In the genomic region with DNA sequence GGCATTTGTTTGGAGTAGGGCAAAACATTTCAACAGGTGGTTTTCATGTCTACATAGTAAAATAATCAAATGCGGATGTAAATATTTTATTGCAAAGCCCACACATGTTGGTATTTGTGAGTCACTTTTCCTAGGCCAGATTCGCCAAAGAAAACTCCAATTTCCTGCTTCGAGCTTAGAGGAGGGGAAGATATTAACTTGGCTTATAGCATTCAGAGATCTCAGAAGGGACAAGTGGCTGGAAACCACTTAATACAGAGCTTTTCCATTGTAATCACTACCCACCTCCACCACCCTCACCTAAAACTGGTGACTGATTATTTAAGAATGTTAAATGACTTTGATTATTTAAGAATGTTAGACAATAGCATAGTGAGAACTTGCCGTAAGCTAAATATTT, we compare ENCODE assay signal across 20 cellular contexts.
DNase-seq lines count a peak whose midpoint lies in the region; ATAC-seq and TF ChIP-seq lines count a peak whose summit lies in the region.
"Had no signal": no experiment of that assay in that cellular context is flagged by ENCODE, and none has a peak within 500 bp of the region (broad histone marks: within the 10 kb centered on the region; RNA-seq: fewer than 3 reads in every experiment).

No MANE protein-coding gene starts in this region.

- no peaks in the 10 kb centered on the region for H3K36me3 ChIP-seq in tibial nerve
- H3K36me3 ChIP-seq: right atrium auricular region, suprapubic skin had no signal

- ATAC-seq in GM21447 (IDR thresholded peaks at IDR 0.05; ENCODE audit: unreplicated experiment) (no peak), GM19455 (IDR thresholded peaks at IDR 0.05; ENCODE audit: unreplicated experiment) (no peak)
- ATAC-seq: activated CD8-positive, alpha-beta memory T cell treated with anti-CD3 and anti-CD28 coated beads, Interleukin-2, amount 10 ng/mL, durations not matched to agents 7 days and 5 days; activated T-helper 17 cell treated with anti-CD3 and anti-CD28 coated beads, Interleukin-2, amount 50 U/mL, for 72 hours; esophagus mucosa had no signal

- TF ChIP-seq EP300 in tibial nerve (IDR thresholded peaks at IDR 0.05), result no peak

- H3K27me3 ChIP-seq in tibial nerve, result no peaks in the 10 kb centered on the region
- H3K27me3 ChIP-seq: right atrium auricular region, suprapubic skin had no signal

- H3K4me1 ChIP-seq in tibial nerve, result peaks cover 0 to 8% (median 0%) of the 10 kb centered on the region in 4 donors
- H3K4me1 ChIP-seq: right atrium auricular region had no signal

- no peak overlapping the region for H3K27ac ChIP-seq in tibial nerve
- H3K27ac ChIP-seq: KMS-11, right atrium auricular region, suprapubic skin had no signal

- WGBS in tibial nerve, 2 donors, result 71% methylated on average over 4 of the region's 4 CpGs

- no peak for TF ChIP-seq POLR2A in tibial nerve (IDR thresholded peaks at IDR 0.05)

- DNase-seq in HPDE6-E6E7 (ENCODE audit: extremely low spot score), result peak; percentile 41
- DNase-seq in astrocyte of the hippocampus (ENCODE audit: low read depth, low spot score), result peak; percentile 6
- DNase-seq in fibroblast of mammary gland (ENCODE audit: low read depth), result peak; percentile 44
- DNase-seq in renal cortical epithelial cell (ENCODE audit: low read depth), result peak; percentile 4
- no peak for DNase-seq in tibial nerve (ENCODE audit: low spot score in 2 of 2)
- no peak for DNase-seq in DMS153 (lab: John Stamatoyannopoulos, UW)
- DNase-seq: activated CD4-positive, alpha-beta T cell treated with anti-CD3 and anti-CD28 coated beads for 48 hours; activated CD8-positive, alpha-beta memory T cell treated with anti-CD3 and anti-CD28 coated beads, Interleukin-2, amount 10 ng/mL, durations not matched to agents 7 days and 5 days; activated naive CD8-positive, alpha-beta T cell treated with anti-CD3 and anti-CD28 coated beads, Interleukin-2, amount 10 ng/mL, durations not matched to agents 7 days and 5 days; NCI-H1930; NCI-H345; SIG-M5; T-helper 1 cell had no signal

- H3K9me3 ChIP-seq in tibial nerve, result no peaks in the 10 kb centered on the region
- H3K9me3 ChIP-seq: right atrium auricular region, suprapubic skin had no signal

- H3K4me3 ChIP-seq in fibroblast of mammary gland (ENCODE audit: control insufficient read depth, low read depth, low read length) (no peak overlapping the region), tibial nerve (no peak overlapping the region)
- H3K4me3 ChIP-seq: right atrium auricular region, suprapubic skin had no signal

- TF ChIP-seq CTCF in fibroblast of mammary gland (conservative IDR thresholded peaks at IDR 0.05; ENCODE audit: control insufficient read depth, insufficient read depth, low read depth, low read length), result no peak
- no peak for TF ChIP-seq CTCF in tibial nerve (IDR thresholded peaks at IDR 0.05)

Comparison
In these comparisons a context has a peak if more than half of its experiments do, and no peak if none do; other contexts are left out.
1. DNase-seq: peak in HPDE6-E6E7 (single experiment), astrocyte of the hippocampus (single experiment), fibroblast of mammary gland (single experiment) and renal cortical epithelial cell (single experiment); none in tibial nerve (0 of 2) and DMS153 (single experiment).